ENCODE assay signal across 10 cellular contexts in genomic region chr1:236009857-236010256, GRCh38. TPM values are rescaled to one million over a fixed set of nuclear protein-coding genes. Genes with fewer than 3 reads are reported as not detected.
DNase-seq lines count a peak whose midpoint lies in the region; ATAC-seq, FAIRE-seq and TF ChIP-seq lines count a peak whose summit lies in the region.
"Had no signal": no experiment of that assay in that cellular context is flagged by ENCODE, and none has a peak within 500 bp of the region (broad histone marks: within the 10 kb centered on the region; RNA-seq: fewer than 3 reads in every experiment).

No MANE protein-coding gene starts in this region.

- H3K9me3 ChIP-seq in AG04450 (ENCODE audit: control insufficient read depth, insufficient read depth, low read length), result no peaks in the 10 kb centered on the region
- H3K9me3 ChIP-seq in adipocyte (ENCODE audit: control insufficient read depth, low read length), result no peaks in the 10 kb centered on the region
- no peaks in the 10 kb centered on the region for H3K9me3 ChIP-seq in parathyroid adenoma (ENCODE audit: control insufficient read depth, low read length)

- H3K4me3 ChIP-seq in AG04450 (ENCODE audit: low read depth, low read length) (no peak overlapping the region), adipocyte (ENCODE audit: low read length) (peak overlapping the region; percentile 36), fibroblast of villous mesenchyme (ENCODE audit: low read depth, low read length) (no peak overlapping the region), parathyroid adenoma (ENCODE audit: low read depth, low read length) (no peak overlapping the region)

- H3K79me2 ChIP-seq in parathyroid adenoma, result no peaks in the 10 kb centered on the region

- H2AFZ ChIP-seq in parathyroid adenoma, result no peak overlapping the region

- no peak for ATAC-seq in GM21825 (IDR thresholded peaks at IDR 0.05; ENCODE audit: unreplicated experiment)
- no peak for ATAC-seq in GM18867 (IDR thresholded peaks at IDR 0.05; ENCODE audit: unreplicated experiment)

- FAIRE-seq in D721Med (lab: Jason Lieb, UNC), result no peak

- H3K27ac ChIP-seq in AG04450 (ENCODE audit: low read depth, low read length) (peak overlapping the region; percentile 81), parathyroid adenoma (peak overlapping the region; percentile 32)

- CTCF ChIA-PET in AG04450 (lab: Charles Lee), result interaction anchor here (1.6 kb wide), 1 partner anchor 38 kb away, joined by 7 read pairs; no protein-coding TSS in a partner anchor

- no peak overlapping the region for H3K4me2 ChIP-seq in parathyroid adenoma (ENCODE audit: low read length)

- H3K4me1 ChIP-seq in adipocyte (ENCODE audit: control insufficient read depth, insufficient read depth, low read length) (peaks cover 47% of the 10 kb centered on the region), parathyroid adenoma (no peaks in the 10 kb centered on the region)

- H3K36me3 ChIP-seq in adipocyte (ENCODE audit: control insufficient read depth, insufficient read depth, low read length, severe bottlenecking) (peaks cover 71% of the 10 kb centered on the region), parathyroid adenoma (ENCODE audit: control insufficient read depth, insufficient read depth, low read length) (no peaks in the 10 kb centered on the region)

- no peak for DNase-seq in AG04450 (ENCODE audit: low read depth, low spot score)
- DNase-seq in adipocyte (ENCODE audit: low read depth), result peak; percentile 93
- peak; percentile 94 for DNase-seq in fibroblast of villous mesenchyme (ENCODE audit: low read depth)
- no peak for DNase-seq in D721Med (ENCODE audit: insufficient read length, low spot score)
- no peak for DNase-seq in NCI-H128 (lab: John Stamatoyannopoulos, UW; ENCODE audit: unreplicated experiment)
- DNase-seq: central memory CD4-positive, alpha-beta T cell; NCI-H774 had no signal

- no peaks in the 10 kb centered on the region for H3K27me3 ChIP-seq in AG04450 (ENCODE audit: control insufficient read depth, insufficient read depth, low read length)
- no peaks in the 10 kb centered on the region for H3K27me3 ChIP-seq in adipocyte (replicated peaks; ENCODE audit: control insufficient read depth, insufficient read depth, low read length)
- no peaks in the 10 kb centered on the region for H3K27me3 ChIP-seq in parathyroid adenoma (ENCODE audit: control insufficient read depth, insufficient read depth, low read length)

- H3K9ac ChIP-seq in adipocyte (ENCODE audit: low read length), result peak overlapping the region; percentile 78
- H3K9ac ChIP-seq in parathyroid adenoma, result no peak overlapping the region

- POLR2A ChIA-PET in AG04450 (lab: Yijun Ruan, JAX), result interaction anchor here (1.0 kb wide), 1 partner anchor 26 kb away, joined by 6 read pairs; no protein-coding TSS in a partner anchor

- TF ChIP-seq CTCF in AG04450 (IDR thresholded peaks at IDR 0.05; ENCODE audit: low read depth, low read length) (no peak), fibroblast of villous mesenchyme (IDR thresholded peaks at IDR 0.05; ENCODE audit: insufficient read depth, low read depth, low read length) (no peak), parathyroid adenoma (IDR thresholded peaks at IDR 0.05) (no peak), D721Med (IDR thresholded peaks at IDR 0.05; ENCODE audit: insufficient read depth, missing control alignments) (no peak)

RNA-seq across cellular contexts. Expression of gene NID1, which starts 55.0 kb away (rescaled TPM):
- 129 and 137 TPM in 2 replicates for polyA plus RNA-seq in AG04450 (2011; rRNA removed)
- polyA minus RNA-seq in AG04450 (2011; rRNA and poly(A)+ RNA removed), result 85.9 and 99.1 TPM in 2 replicates
- 204 and 211 TPM in 2 replicates for total RNA-seq in fibroblast of villous mesenchyme

Comparison
In these comparisons a context has a peak if more than half of its experiments do, and no peak if none do; other contexts are left out.
1. DNase-seq: peak in adipocyte (single experiment) and fibroblast of villous mesenchyme (single experiment); none in AG04450 (single experiment), D721Med (single experiment) and NCI-H128 (single experiment).